Comparison of ENCODE assay signal across 8 cellular contexts in genomic region chr9:129497064-129497836, GRCh38.
DNase-seq lines count a peak whose midpoint lies in the region; ATAC-seq and TF ChIP-seq lines count a peak whose summit lies in the region.

No MANE protein-coding gene starts in this region.

- no peak for TF ChIP-seq POLR2A in esophagus squamous epithelium (IDR thresholded peaks at IDR 0.05)

- TF ChIP-seq CTCF in esophagus squamous epithelium (IDR thresholded peaks at IDR 0.05) (no peak), nephron progenitor cell (IDR thresholded peaks at IDR 0.05) (no peak)

- WGBS in esophagus squamous epithelium, 2 donors: 23 to 24% methylated on average over 10 to 11 of the region's 17 CpGs

- ATAC-seq in HG03196 (IDR thresholded peaks at IDR 0.05; ENCODE audit: unreplicated experiment): no peak
- no peak for ATAC-seq in HG03354 (IDR thresholded peaks at IDR 0.05; ENCODE audit: poor library complexity, severe bottlenecking, unreplicated experiment)

- peak overlapping the region; percentile 99 for H3K27ac Mint-ChIP-seq in nephron progenitor cell

- intact Hi-C loops in esophagus squamous epithelium (cut with DNase I): no loop called here

- H3K27me3 ChIP-seq in SJSA1 (replicated peaks): no peaks in the 10 kb centered on the region
- H3K27me3 ChIP-seq in esophagus squamous epithelium: no peaks in the 10 kb centered on the region

- peak overlapping the region; percentile 41 for H3K4me3 ChIP-seq in SJSA1
- peak overlapping the region; percentile 50 to 77 (median 61) for H3K4me3 ChIP-seq in esophagus squamous epithelium

- H3K4me1 Mint-ChIP-seq in nephron progenitor cell: peaks cover 85% of the 10 kb centered on the region

- no peaks in the 10 kb centered on the region for H3K9me3 Mint-ChIP-seq in nephron progenitor cell

- H3K27ac ChIP-seq in SJSA1 (peak overlapping the region; percentile 74), esophagus squamous epithelium (peak overlapping the region; percentile 95 to 98 (median 96))

- H3K4me1 ChIP-seq in SJSA1 (replicated peaks): peaks cover 57% of the 10 kb centered on the region
- peaks cover 39 to 96% (median 42%) of the 10 kb centered on the region in 3 donors for H3K4me1 ChIP-seq in esophagus squamous epithelium

- H3K36me3 Mint-ChIP-seq in nephron progenitor cell (ENCODE audit: low read depth): no peaks in the 10 kb centered on the region

- peaks cover 5% of the 10 kb centered on the region for H3K27me3 Mint-ChIP-seq in nephron progenitor cell (ENCODE audit: low read depth, poor library complexity)

- H3K9me3 ChIP-seq in SJSA1 (replicated peaks) (no peaks in the 10 kb centered on the region), esophagus squamous epithelium (no peaks in the 10 kb centered on the region)

- H3K4me3 Mint-ChIP-seq in nephron progenitor cell: peak overlapping the region; percentile 88

- H3K36me3 ChIP-seq in SJSA1: peaks cover 17% of the 10 kb centered on the region
- peaks cover 0 to 5% (median 0%) of the 10 kb centered on the region in 3 donors for H3K36me3 ChIP-seq in esophagus squamous epithelium

- peak; percentile 83 to 90 for DNase-seq in NCI-H524 (lab: John Stamatoyannopoulos, UW)
- DNase-seq in NCI-H524 treated with DMSO at 0.1 percent for 48 hours (lab: John Stamatoyannopoulos, UW): no peak
- DNase-seq in SJSA1 (ENCODE audit: low read depth in 1 of 2, low spot score in 2 of 2): peak; percentile 70 to 74
- DNase-seq in esophagus squamous epithelium (lab: John Stamatoyannopoulos, UW): no peak
- peak; percentile 47 for DNase-seq in nephron progenitor cell
- no peak for DNase-seq in activated CD4-positive, alpha-beta T cell treated with anti-CD3 and anti-CD28 coated beads for 48 hours

Comparison
In these comparisons a context has a peak if more than half of its experiments do, and no peak if none do; other contexts are left out.
1. DNase-seq: peak in NCI-H524 (2 of 2), SJSA1 (2 of 2) and nephron progenitor cell (single experiment); none in NCI-H524 treated with DMSO at 0.1 percent for 48 hours (single experiment), esophagus squamous epithelium (single experiment) and activated CD4-positive, alpha-beta T cell treated with anti-CD3 and anti-CD28 coated beads for 48 hours (single experiment).